ENCODE assay signal across 1 cellular context in the genomic region with DNA sequence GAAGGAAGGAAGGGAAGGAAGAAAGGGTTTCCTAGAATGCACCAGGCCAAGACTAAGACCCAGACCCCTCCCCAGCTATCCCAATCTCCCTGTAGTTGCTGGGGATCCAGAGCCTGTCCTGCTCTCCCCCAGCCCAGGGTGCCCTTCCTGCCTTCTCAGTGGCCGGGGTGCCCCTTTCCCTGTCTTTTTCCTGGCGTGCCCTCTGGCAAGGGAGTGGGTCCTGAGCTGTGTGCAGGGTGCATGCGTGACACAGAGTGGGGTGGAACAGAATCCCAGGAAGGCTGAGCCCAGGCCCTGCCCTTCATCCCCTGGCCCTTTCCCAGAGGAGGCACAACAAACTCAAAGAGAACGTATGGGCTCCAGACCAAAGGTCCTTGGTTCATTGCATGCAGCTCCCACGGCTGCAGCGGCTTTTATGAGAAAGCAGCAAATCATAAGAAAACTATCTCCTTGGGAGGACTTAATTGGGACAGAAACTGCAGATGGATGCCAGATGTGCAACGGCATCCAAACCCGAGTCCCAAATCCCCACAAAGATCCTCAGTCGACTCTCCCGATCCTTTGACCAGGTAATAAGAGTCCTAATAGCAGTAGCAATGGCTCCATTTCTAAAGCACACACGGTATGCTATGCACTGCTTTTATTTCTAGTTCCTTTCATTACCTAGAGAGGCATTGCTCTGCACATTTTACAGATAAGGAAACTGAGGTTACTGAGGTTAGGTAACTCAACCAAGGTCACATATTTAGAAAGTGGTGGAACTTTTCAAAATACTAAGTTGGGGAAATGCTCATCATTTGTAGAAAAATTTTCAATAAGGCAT.
TF ChIP-seq lines count a peak whose summit lies in the region.

No MANE protein-coding gene starts in this region.

TF ChIP-seq in GM23338, 12 proteins besides CTCF, POLR2A, EP300 and RAD21 (continued from another document):
- TF ChIP-seq, protein P1, sequence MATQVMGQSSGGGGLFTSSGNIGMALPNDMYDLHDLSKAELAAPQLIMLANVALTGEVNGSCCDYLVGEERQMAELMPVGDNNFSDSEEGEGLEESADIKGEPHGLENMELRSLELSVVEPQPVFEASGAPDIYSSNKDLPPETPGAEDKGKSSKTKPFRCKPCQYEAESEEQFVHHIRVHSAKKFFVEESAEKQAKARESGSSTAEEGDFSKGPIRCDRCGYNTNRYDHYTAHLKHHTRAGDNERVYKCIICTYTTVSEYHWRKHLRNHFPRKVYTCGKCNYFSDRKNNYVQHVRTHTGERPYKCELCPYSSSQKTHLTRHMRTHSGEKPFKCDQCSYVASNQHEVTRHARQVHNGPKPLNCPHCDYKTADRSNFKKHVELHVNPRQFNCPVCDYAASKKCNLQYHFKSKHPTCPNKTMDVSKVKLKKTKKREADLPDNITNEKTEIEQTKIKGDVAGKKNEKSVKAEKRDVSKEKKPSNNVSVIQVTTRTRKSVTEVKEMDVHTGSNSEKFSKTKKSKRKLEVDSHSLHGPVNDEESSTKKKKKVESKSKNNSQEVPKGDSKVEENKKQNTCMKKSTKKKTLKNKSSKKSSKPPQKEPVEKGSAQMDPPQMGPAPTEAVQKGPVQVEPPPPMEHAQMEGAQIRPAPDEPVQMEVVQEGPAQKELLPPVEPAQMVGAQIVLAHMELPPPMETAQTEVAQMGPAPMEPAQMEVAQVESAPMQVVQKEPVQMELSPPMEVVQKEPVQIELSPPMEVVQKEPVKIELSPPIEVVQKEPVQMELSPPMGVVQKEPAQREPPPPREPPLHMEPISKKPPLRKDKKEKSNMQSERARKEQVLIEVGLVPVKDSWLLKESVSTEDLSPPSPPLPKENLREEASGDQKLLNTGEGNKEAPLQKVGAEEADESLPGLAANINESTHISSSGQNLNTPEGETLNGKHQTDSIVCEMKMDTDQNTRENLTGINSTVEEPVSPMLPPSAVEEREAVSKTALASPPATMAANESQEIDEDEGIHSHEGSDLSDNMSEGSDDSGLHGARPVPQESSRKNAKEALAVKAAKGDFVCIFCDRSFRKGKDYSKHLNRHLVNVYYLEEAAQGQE (IDR thresholded peaks at IDR 0.05; ENCODE audit: unreplicated experiment) = no peak
- no peak for TF ChIP-seq POLR2AphosphoS5 (IDR thresholded peaks at IDR 0.05; ENCODE audit: low read depth)
- TF ChIP-seq, protein P2, sequence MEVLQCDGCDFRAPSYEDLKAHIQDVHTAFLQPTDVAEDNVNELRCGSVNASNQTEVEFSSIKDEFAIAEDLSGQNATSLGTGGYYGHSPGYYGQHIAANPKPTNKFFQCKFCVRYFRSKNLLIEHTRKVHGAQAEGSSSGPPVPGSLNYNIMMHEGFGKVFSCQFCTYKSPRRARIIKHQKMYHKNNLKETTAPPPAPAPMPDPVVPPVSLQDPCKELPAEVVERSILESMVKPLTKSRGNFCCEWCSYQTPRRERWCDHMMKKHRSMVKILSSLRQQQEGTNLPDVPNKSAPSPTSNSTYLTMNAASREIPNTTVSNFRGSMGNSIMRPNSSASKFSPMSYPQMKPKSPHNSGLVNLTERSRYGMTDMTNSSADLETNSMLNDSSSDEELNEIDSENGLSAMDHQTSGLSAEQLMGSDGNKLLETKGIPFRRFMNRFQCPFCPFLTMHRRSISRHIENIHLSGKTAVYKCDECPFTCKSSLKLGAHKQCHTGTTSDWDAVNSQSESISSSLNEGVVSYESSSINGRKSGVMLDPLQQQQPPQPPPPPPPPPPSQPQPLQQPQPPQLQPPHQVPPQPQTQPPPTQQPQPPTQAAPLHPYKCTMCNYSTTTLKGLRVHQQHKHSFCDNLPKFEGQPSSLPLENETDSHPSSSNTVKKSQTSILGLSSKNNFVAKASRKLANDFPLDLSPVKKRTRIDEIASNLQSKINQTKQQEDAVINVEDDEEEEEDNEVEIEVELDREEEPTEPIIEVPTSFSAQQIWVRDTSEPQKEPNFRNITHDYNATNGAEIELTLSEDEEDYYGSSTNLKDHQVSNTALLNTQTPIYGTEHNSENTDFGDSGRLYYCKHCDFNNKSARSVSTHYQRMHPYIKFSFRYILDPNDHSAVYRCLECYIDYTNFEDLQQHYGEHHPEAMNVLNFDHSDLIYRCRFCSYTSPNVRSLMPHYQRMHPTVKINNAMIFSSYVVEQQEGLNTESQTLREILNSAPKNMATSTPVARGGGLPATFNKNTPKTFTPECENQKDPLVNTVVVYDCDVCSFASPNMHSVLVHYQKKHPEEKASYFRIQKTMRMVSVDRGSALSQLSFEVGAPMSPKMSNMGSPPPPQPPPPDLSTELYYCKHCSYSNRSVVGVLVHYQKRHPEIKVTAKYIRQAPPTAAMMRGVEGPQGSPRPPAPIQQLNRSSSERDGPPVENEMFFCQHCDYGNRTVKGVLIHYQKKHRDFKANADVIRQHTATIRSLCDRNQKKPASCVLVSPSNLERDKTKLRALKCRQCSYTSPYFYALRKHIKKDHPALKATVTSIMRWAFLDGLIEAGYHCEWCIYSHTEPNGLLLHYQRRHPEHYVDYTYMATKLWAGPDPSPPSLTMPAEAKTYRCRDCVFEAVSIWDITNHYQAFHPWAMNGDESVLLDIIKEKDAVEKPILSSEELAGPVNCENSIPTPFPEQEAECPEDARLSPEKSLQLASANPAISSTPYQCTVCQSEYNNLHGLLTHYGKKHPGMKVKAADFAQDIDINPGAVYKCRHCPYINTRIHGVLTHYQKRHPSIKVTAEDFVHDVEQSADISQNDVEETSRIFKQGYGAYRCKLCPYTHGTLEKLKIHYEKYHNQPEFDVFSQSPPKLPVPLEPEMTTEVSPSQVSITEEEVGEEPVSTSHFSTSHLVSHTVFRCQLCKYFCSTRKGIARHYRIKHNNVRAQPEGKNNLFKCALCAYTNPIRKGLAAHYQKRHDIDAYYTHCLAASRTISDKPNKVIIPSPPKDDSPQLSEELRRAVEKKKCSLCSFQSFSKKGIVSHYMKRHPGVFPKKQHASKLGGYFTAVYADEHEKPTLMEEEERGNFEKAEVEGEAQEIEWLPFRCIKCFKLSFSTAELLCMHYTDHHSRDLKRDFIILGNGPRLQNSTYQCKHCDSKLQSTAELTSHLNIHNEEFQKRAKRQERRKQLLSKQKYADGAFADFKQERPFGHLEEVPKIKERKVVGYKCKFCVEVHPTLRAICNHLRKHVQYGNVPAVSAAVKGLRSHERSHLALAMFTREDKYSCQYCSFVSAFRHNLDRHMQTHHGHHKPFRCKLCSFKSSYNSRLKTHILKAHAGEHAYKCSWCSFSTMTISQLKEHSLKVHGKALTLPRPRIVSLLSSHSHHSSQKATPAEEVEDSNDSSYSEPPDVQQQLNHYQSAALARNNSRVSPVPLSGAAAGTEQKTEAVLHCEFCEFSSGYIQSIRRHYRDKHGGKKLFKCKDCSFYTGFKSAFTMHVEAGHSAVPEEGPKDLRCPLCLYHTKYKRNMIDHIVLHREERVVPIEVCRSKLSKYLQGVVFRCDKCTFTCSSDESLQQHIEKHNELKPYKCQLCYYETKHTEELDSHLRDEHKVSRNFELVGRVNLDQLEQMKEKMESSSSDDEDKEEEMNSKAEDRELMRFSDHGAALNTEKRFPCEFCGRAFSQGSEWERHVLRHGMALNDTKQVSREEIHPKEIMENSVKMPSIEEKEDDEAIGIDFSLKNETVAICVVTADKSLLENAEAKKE (CRISPR knock-in tag; IDR thresholded peaks at IDR 0.05) = no peak
